Comparison of ENCODE assay signal across 24 cellular contexts in the genomic region with DNA sequence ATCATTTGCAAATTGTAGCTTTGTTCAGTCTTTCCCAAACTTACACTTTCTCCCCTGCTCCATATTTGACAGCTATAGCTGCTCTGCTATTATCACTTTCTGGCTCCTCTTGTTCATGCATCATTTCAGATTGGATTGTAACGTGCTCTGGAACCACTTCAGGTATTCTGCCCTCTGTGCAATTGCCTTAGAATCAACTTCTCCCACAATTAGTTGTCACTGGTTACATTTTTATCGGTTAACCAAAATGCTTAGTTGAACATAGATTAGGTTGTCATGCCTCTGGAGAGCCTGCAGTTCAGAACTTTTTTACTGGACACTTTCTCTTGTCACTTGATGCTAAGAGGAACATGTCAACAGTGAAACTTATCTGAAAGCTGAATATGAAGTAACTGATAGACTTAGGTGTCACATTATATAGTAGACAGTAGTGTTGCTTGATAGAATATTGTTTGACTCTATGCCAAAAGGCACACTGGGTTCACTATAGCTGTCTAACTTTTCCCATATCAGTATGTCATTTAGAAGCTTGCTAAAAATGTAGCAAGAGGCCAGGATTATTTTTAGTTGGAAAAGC.
"Had no signal": no experiment of that assay in that cellular context is flagged by ENCODE, and none has a peak within 500 bp of the region (broad histone marks: within the 10 kb centered on the region; RNA-seq: fewer than 3 reads in every experiment).

No MANE protein-coding gene starts in this region.

- H3K27me3 Mint-ChIP-seq: activated naive CD4-positive, alpha-beta T cell treated with anti-CD3 and anti-CD28 coated beads, Interleukin-2, amount 10 ng/mL, durations not matched to agents 7 days and 5 days; stimulated activated memory B cell treated with anti-CD40 and anti-IgM and Interleukin-4, amounts not matched to agents 10 μg/mL and 1 μg/mL and 100 μg/mL, for 72 hours had no signal

- H3K36me3 Mint-ChIP-seq: activated CD4-positive, alpha-beta memory T cell treated with anti-CD3 and anti-CD28 coated beads for 36 hours; activated naive CD4-positive, alpha-beta T cell treated with anti-CD3 and anti-CD28 coated beads, Interleukin-2, amount 10 ng/mL, durations not matched to agents 7 days and 5 days; naive thymus-derived CD4-positive, alpha-beta T cell; stimulated activated memory B cell treated with anti-CD40 and anti-IgM and Interleukin-4, amounts not matched to agents 10 μg/mL and 1 μg/mL and 100 μg/mL, for 72 hours had no signal

- H3K9me3 Mint-ChIP-seq: activated CD4-positive, alpha-beta memory T cell treated with anti-CD3 and anti-CD28 coated beads for 36 hours; activated naive CD4-positive, alpha-beta T cell treated with anti-CD3 and anti-CD28 coated beads, Interleukin-2, amount 10 ng/mL, durations not matched to agents 7 days and 5 days; stimulated activated memory B cell treated with anti-CD40 and anti-IgM and Interleukin-4, amounts not matched to agents 10 μg/mL and 1 μg/mL and 100 μg/mL, for 72 hours; T-helper 1 cell treated with Interleukin-12 subunit alpha and Interleukin-12 subunit beta and Interleukin-4 antibody, amounts not matched to agents 30 μg/mL and 1 μg/mL, for 36 hours had no signal

- DNase-seq: activated CD4-positive, alpha-beta memory T cell treated with anti-CD3 and anti-CD28 coated beads for 36 hours; activated CD4-positive, alpha-beta T cell treated with anti-CD3 and anti-CD28 coated beads for 48 hours; activated CD4-positive, CD25-positive, alpha-beta regulatory T cell; activated effector memory CD4-positive, alpha-beta T cell treated with Interleukin-2 at 50 U/mL for 16 hours; activated naive CD4-positive, alpha-beta T cell treated with anti-CD3 and anti-CD28 coated beads, Interleukin-2, amount 10 ng/mL, durations not matched to agents 7 days and 5 days; activated T-cell treated with anti-CD3 and anti-CD28 coated beads, Interleukin-2, amount 50 U/mL, for 48 hours; colonic mucosa; esophagus squamous epithelium; head of caudate nucleus; islet precursor cell; naive thymus-derived CD4-positive, alpha-beta T cell; occipital lobe; small intestine; stimulated activated CD4-positive, alpha-beta T cell treated with anti-CD3 and anti-CD28 coated beads, Interleukin-2, amount 100 ng/mL, for 24 hours; stomach; T1000; transverse colon had no signal

- H3K4me1 ChIP-seq: ascending aorta, colonic mucosa, esophagus squamous epithelium, gastroesophageal sphincter, stomach, transverse colon had no signal

- H3K36me3 ChIP-seq: ascending aorta, colonic mucosa, esophagus squamous epithelium, gastroesophageal sphincter, stomach, transverse colon had no signal

- H3K4me1 Mint-ChIP-seq: activated naive CD4-positive, alpha-beta T cell treated with anti-CD3 and anti-CD28 coated beads, Interleukin-2, amount 10 ng/mL, durations not matched to agents 7 days and 5 days; naive thymus-derived CD4-positive, alpha-beta T cell; stimulated activated memory B cell treated with anti-CD40 and anti-IgM and Interleukin-4, amounts not matched to agents 10 μg/mL and 1 μg/mL and 100 μg/mL, for 72 hours had no signal

- H3K4me3 Mint-ChIP-seq: activated CD4-positive, alpha-beta memory T cell treated with anti-CD3 and anti-CD28 coated beads for 36 hours; activated naive CD4-positive, alpha-beta T cell treated with anti-CD3 and anti-CD28 coated beads, Interleukin-2, amount 10 ng/mL, durations not matched to agents 7 days and 5 days; naive thymus-derived CD4-positive, alpha-beta T cell; neural crest cell; stimulated activated memory B cell treated with anti-CD40 and anti-IgM and Interleukin-4, amounts not matched to agents 10 μg/mL and 1 μg/mL and 100 μg/mL, for 72 hours; T-helper 1 cell treated with Interleukin-12 subunit alpha and Interleukin-12 subunit beta and Interleukin-4 antibody, amounts not matched to agents 30 μg/mL and 1 μg/mL, for 36 hours had no signal

- H3K27ac ChIP-seq: ascending aorta, colonic mucosa, esophagus squamous epithelium, gastroesophageal sphincter, stomach, transverse colon had no signal

- H3K4me3 ChIP-seq: ascending aorta, colonic mucosa, esophagus squamous epithelium, gastroesophageal sphincter, stomach, transverse colon had no signal

- ATAC-seq: gastroesophageal sphincter; naive thymus-derived CD4-positive, alpha-beta T cell; sciatic nerve; stimulated activated memory B cell treated with anti-CD40 and anti-IgM and Interleukin-4, amounts not matched to agents 10 μg/mL and 1 μg/mL and 100 μg/mL, for 72 hours had no signal

- FAIRE-seq: urothelium cell line had no signal

- H3K27me3 ChIP-seq: ascending aorta, colonic mucosa, esophagus squamous epithelium, gastroesophageal sphincter, stomach, transverse colon had no signal

- H3K27ac Mint-ChIP-seq: activated CD4-positive, alpha-beta memory T cell treated with anti-CD3 and anti-CD28 coated beads for 36 hours; activated naive CD4-positive, alpha-beta T cell treated with anti-CD3 and anti-CD28 coated beads, Interleukin-2, amount 10 ng/mL, durations not matched to agents 7 days and 5 days; naive thymus-derived CD4-positive, alpha-beta T cell; stimulated activated memory B cell treated with anti-CD40 and anti-IgM and Interleukin-4, amounts not matched to agents 10 μg/mL and 1 μg/mL and 100 μg/mL, for 72 hours; T-helper 1 cell treated with Interleukin-12 subunit alpha and Interleukin-12 subunit beta and Interleukin-4 antibody, amounts not matched to agents 30 μg/mL and 1 μg/mL, for 36 hours had no signal

- H3K9me3 ChIP-seq: ascending aorta, colonic mucosa, esophagus squamous epithelium, gastroesophageal sphincter, stomach, transverse colon had no signal
